Comparison of ENCODE assay signal across 1 cellular context in the genomic region with DNA sequence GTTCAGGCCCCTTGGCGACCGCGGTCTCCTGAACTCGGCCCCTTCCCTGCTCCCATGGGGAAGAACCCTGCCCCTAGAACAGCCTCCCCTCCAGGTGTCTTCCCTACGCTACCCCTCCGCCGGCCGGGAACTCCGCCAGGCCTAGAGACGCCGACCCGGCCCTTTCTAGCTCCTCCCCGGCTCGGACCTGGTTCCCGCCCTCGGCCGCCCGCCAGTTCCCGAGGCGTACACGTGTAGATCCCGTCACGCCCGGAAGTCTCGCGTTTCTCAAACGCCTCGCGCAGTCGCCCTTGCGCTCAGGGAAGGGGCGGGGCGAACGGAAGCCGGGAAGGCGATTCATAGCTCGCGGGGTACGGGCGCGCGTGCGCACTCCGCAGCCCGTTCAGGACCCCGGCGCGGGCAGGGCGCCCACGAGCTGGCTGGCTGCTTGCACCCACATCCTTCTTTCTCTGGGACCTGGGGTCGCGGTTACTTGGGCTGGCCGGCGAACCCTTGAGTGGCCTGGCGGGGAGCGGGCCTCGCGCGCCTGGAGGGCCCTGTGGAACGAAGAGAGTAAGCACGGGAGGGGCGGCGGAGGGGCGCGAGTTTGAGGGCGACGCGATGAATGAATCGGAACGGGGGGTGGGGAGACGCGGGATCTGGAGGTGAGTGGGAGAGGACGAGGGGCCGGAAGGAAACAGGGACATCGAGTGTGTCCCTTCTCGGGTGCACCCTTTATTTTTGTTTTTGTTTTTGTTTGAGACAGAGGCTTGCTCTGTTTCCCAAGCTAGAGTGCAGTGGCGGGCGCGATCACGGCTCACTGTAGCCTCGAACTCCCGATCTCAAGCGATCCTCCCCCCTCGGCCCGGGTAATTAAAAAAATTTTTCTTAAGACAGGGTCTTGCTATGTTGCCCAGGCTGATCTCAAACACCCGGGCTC.
TF ChIP-seq lines count a peak whose summit lies in the region.

TSS of gene POP7 (plus strand) at position 369 of the 919 bp plus-strand sequence. CDS start 710 bp downstream, outside the sequence.

TF ChIP-seq in HCT116, 20 proteins besides CTCF, POLR2A, EP300 and RAD21 (continued from another document):
- TF ChIP-seq, protein P1, sequence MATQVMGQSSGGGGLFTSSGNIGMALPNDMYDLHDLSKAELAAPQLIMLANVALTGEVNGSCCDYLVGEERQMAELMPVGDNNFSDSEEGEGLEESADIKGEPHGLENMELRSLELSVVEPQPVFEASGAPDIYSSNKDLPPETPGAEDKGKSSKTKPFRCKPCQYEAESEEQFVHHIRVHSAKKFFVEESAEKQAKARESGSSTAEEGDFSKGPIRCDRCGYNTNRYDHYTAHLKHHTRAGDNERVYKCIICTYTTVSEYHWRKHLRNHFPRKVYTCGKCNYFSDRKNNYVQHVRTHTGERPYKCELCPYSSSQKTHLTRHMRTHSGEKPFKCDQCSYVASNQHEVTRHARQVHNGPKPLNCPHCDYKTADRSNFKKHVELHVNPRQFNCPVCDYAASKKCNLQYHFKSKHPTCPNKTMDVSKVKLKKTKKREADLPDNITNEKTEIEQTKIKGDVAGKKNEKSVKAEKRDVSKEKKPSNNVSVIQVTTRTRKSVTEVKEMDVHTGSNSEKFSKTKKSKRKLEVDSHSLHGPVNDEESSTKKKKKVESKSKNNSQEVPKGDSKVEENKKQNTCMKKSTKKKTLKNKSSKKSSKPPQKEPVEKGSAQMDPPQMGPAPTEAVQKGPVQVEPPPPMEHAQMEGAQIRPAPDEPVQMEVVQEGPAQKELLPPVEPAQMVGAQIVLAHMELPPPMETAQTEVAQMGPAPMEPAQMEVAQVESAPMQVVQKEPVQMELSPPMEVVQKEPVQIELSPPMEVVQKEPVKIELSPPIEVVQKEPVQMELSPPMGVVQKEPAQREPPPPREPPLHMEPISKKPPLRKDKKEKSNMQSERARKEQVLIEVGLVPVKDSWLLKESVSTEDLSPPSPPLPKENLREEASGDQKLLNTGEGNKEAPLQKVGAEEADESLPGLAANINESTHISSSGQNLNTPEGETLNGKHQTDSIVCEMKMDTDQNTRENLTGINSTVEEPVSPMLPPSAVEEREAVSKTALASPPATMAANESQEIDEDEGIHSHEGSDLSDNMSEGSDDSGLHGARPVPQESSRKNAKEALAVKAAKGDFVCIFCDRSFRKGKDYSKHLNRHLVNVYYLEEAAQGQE (IDR thresholded peaks at IDR 0.05; ENCODE audit: low read depth), result no peak
- TF ChIP-seq SIN3A (IDR thresholded peaks at IDR 0.05; ENCODE audit: low read depth) (peak; percentile 54; the same call in 1 of the 2 replicates), YY1 (IDR thresholded peaks at IDR 0.05; ENCODE audit: extremely low read depth, insufficient replicate concordance, low read depth, low read length) (peak; percentile 76), EGR1 (IDR thresholded peaks at IDR 0.05; ENCODE audit: low read depth) (no peak), ELF1 (IDR thresholded peaks at IDR 0.05; ENCODE audit: borderline replicate concordance, low read depth) (peak; percentile 82; the same call in 1 of the 2 replicates), POLR2AphosphoS5 (IDR thresholded peaks at IDR 0.05; ENCODE audit: low read depth, low read length) (peak; percentile 82)
- TF ChIP-seq, protein P2, sequence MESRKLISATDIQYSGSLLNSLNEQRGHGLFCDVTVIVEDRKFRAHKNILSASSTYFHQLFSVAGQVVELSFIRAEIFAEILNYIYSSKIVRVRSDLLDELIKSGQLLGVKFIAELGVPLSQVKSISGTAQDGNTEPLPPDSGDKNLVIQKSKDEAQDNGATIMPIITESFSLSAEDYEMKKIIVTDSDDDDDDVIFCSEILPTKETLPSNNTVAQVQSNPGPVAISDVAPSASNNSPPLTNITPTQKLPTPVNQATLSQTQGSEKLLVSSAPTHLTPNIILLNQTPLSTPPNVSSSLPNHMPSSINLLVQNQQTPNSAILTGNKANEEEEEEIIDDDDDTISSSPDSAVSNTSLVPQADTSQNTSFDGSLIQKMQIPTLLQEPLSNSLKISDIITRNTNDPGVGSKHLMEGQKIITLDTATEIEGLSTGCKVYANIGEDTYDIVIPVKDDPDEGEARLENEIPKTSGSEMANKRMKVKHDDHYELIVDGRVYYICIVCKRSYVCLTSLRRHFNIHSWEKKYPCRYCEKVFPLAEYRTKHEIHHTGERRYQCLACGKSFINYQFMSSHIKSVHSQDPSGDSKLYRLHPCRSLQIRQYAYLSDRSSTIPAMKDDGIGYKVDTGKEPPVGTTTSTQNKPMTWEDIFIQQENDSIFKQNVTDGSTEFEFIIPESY (IDR thresholded peaks at IDR 0.05; ENCODE audit: extremely low read depth, insufficient replicate concordance, low read length), result peak; percentile 99
- TF ChIP-seq, protein P3, sequence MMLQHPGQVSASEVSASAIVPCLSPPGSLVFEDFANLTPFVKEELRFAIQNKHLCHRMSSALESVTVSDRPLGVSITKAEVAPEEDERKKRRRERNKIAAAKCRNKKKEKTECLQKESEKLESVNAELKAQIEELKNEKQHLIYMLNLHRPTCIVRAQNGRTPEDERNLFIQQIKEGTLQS (IDR thresholded peaks at IDR 0.05), result no peak
